ENCODE assay signal across 8 cellular contexts in genomic region chr4:25160714-25161598, GRCh38. TPM values are rescaled to one million over a fixed set of nuclear protein-coding genes. Genes with fewer than 3 reads are reported as not detected.
DNase-seq lines count a peak whose midpoint lies in the region; ATAC-seq and TF ChIP-seq lines count a peak whose summit lies in the region.

No MANE protein-coding gene starts in this region.

- peaks cover 29% of the 10 kb centered on the region for H3K4me1 Mint-ChIP-seq in nephron progenitor cell

- peaks cover 2% of the 10 kb centered on the region for H3K36me3 Mint-ChIP-seq in nephron progenitor cell (ENCODE audit: low read depth)

- H3K4me3 Mint-ChIP-seq in nephron progenitor cell = peak overlapping the region; percentile 91

- H3K27ac Mint-ChIP-seq in nephron progenitor cell = peak overlapping the region; percentile 81

- peak overlapping the region; percentile 84 for H3K27ac ChIP-seq in C4-2B

- peak; percentile 67 to 81 for DNase-seq in erythroblast (lab: John Stamatoyannopoulos, UW)
- DNase-seq in nephron progenitor cell = no peak
- no peak for DNase-seq in mesenteric fat pad (ENCODE audit: low spot score)

- ATAC-seq in GM18868 (IDR thresholded peaks at IDR 0.05; ENCODE audit: unreplicated experiment) (peak; percentile 31), HG03432 (IDR thresholded peaks at IDR 0.05; ENCODE audit: unreplicated experiment) (peak; percentile 35), SK-N-SH treated with all-trans-retinoic acid at 6 μM for 48 hours (peak; percentile 56), GM21619 (IDR thresholded peaks at IDR 0.05; ENCODE audit: unreplicated experiment) (no peak)

- TF ChIP-seq CTCF in C4-2B (conservative IDR thresholded peaks at IDR 0.05) (no peak), nephron progenitor cell (IDR thresholded peaks at IDR 0.05) (no peak)

- no peaks in the 10 kb centered on the region for H3K27me3 Mint-ChIP-seq in nephron progenitor cell (ENCODE audit: low read depth, poor library complexity)

- TF ChIP-seq POLR2A in erythroblast (IDR thresholded peaks at IDR 0.05; ENCODE audit: low read length) = peak; percentile 88

- no peaks in the 10 kb centered on the region for H3K9me3 Mint-ChIP-seq in nephron progenitor cell

TF ChIP-seq in SK-N-SH treated with all-trans-retinoic acid at 6 μM for 48 hours, 23 proteins besides CTCF, POLR2A, EP300 and RAD21:
- TF ChIP-seq SNAI2 (CRISPR knock-in tag; IDR thresholded peaks at IDR 0.05) (no peak), RARB (CRISPR knock-in tag; IDR thresholded peaks at IDR 0.05) (no peak), CSRNP3 (CRISPR knock-in tag; IDR thresholded peaks at IDR 0.05) (no peak), POU6F1 (CRISPR knock-in tag; IDR thresholded peaks at IDR 0.05; ENCODE audit: borderline replicate concordance, low read depth) (no peak)

RNA-seq across cellular contexts. Expression of gene SEPSECS, which starts 0.7 kb away (rescaled TPM):
- 6.7 TPM for total RNA-seq in mesenteric fat pad

Comparison
In these comparisons a context has a peak if more than half of its experiments do, and no peak if none do; other contexts are left out.
1. DNase-seq: peak in erythroblast (2 of 2); none in nephron progenitor cell (single experiment) and mesenteric fat pad (single experiment).